23 cellular contexts compared by ENCODE assay signal in the genomic region with DNA sequence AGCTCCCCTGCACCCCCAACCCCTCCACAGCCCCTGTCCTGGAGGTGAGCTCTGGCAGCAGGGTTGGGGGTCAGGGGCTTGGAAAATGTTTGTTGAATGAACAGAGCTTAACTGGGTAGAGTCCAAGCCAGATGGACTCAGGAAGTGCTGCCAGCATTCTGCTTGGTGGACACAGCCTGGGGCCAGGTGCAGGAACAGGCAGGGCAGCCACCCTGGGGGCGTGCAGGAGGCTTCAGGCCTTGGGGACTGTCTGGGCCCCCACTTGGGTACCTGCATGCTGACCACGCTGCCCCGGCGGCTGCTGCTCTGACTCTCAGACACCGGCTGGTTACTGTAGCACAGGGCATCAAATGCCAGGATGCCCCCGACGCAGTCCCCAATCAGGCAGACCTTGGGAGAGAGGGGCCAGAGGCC.
"Had no signal": no experiment of that assay in that cellular context is flagged by ENCODE, and none has a peak within 500 bp of the region (broad histone marks: within the 10 kb centered on the region; RNA-seq: fewer than 3 reads in every experiment).

No MANE protein-coding gene starts in this region.

- H3K4me1 ChIP-seq: parathyroid adenoma, prostate gland, upper lobe of right lung had no signal

- DNase-seq: effector memory CD8-positive, alpha-beta T cell; glutamatergic neuron; islet precursor cell; mesenchymal stem cell; midbrain; occipital lobe; stimulated activated CD4-positive, alpha-beta T cell treated with anti-CD3 and anti-CD28 coated beads, Interleukin-15, amount 100 ng/mL, for 24 hours; stimulated activated CD4-positive, alpha-beta T cell treated with anti-CD3 and anti-CD28 coated beads, Interleukin-1b, Interleukin-23, amount 100 ng/mL, for 48 hours; stimulated activated CD4-positive, alpha-beta T cell treated with anti-CD3 and anti-CD28 coated beads, Interleukin-4, amount 100 ng/mL, for 24 hours; stimulated activated naive CD8-positive, alpha-beta T cell treated with anti-CD3 and anti-CD28 coated beads, Interleukin-15, amount 100 ng/mL, for 72 hours; upper lobe of right lung had no signal

- H2AFZ ChIP-seq: neural progenitor cell, parathyroid adenoma had no signal

- H3K9me3 ChIP-seq: esophagus muscularis mucosa, gastroesophageal sphincter, left ventricle myocardium inferior, prostate gland, testis, tibial nerve, upper lobe of right lung had no signal

- H3K27me3 ChIP-seq: esophagus muscularis mucosa, gastroesophageal sphincter, neural progenitor cell, testis, tibial nerve, upper lobe of right lung had no signal

- H3K9ac ChIP-seq: neural progenitor cell, parathyroid adenoma had no signal

- H3K27ac ChIP-seq: epithelial cell of prostate, esophagus muscularis mucosa, left ventricle myocardium inferior, neural progenitor cell, parathyroid adenoma, prostate gland, testis, tibial nerve, upper lobe of right lung had no signal

- H3K4me3 ChIP-seq: esophagus muscularis mucosa, gastroesophageal sphincter, left ventricle myocardium inferior, lung, neural progenitor cell, prostate gland, testis, tibial nerve, upper lobe of right lung had no signal

- H3K4me2 ChIP-seq: neural progenitor cell had no signal

- H3K36me3 ChIP-seq: neural progenitor cell, prostate gland had no signal

- ATAC-seq: effector memory CD8-positive, alpha-beta T cell; natural killer cell treated with Interleukin-12 subunit alpha and Interleukin-12 subunit beta and Interleukin-15 and Interleukin-18, amount 100 ng/mL, for 72 hours; stimulated activated memory B cell treated with anti-CD40 and anti-IgM and Interleukin-4, amounts not matched to agents 10 μg/mL and 1 μg/mL and 100 μg/mL, for 72 hours; stimulated activated naive CD8-positive, alpha-beta T cell treated with anti-CD3 and anti-CD28 coated beads, Interleukin-15, amount 100 ng/mL, for 72 hours; upper lobe of right lung had no signal

- H3K79me2 ChIP-seq: parathyroid adenoma had no signal
